In genomic region chr12:109604902-109605536, GRCh38 we compare ENCODE assay signal across 20 cellular contexts. TPM values are rescaled to one million over a fixed set of nuclear protein-coding genes. Genes with fewer than 3 reads are reported as not detected.
DNase-seq lines count a peak whose midpoint lies in the region; TF ChIP-seq lines count a peak whose summit lies in the region.
"Had no signal": no experiment of that assay in that cellular context is flagged by ENCODE, and none has a peak within 500 bp of the region (broad histone marks: within the 10 kb centered on the region; RNA-seq: fewer than 3 reads in every experiment).

No MANE protein-coding gene starts in this region.

- H3K23ac ChIP-seq in mesendoderm (ENCODE audit: low read length): no peak overlapping the region

- peaks cover 11% of the 10 kb centered on the region for H3K27me3 Mint-ChIP-seq in mesothelial cell of epicardium (ENCODE audit: low read depth)

- DNase-seq in NCI-H2029 (lab: John Stamatoyannopoulos, UW): peak; percentile 48
- no peak for DNase-seq in NCI-H2029 treated with DMSO at 0.1 percent for 48 hours (lab: John Stamatoyannopoulos, UW)
- peak; percentile 32 for DNase-seq in NCI-H1092 treated with DMSO at 0.1 percent for 48 hours (lab: John Stamatoyannopoulos, UW)
- DNase-seq in SJCRH30: peak; percentile 83 to 91
- peak; percentile 38 for DNase-seq in mesendoderm
- no peak for DNase-seq in RKO (ENCODE audit: low spot score)
- DNase-seq in mesothelial cell of epicardium (ENCODE audit: low spot score in 2 of 2, unreplicated experiment in 2 of 2): no peak
- DNase-seq in KBM-7: no peak
- DNase-seq: activated CD4-positive, CD25-positive, alpha-beta regulatory T cell treated with anti-CD3 and anti-CD28 coated beads, Interleukin-2, amount 50 U/mL, for 72 hours; activated CD8-positive, alpha-beta T cell treated with anti-CD3 and anti-CD28 coated beads for 36 hours; activated naive CD4-positive, alpha-beta T cell; dermis blood vessel endothelial cell; MM.1S; NCI-H187; SW 1271; upper lobe of right lung had no signal

- no peak overlapping the region for H4K8ac ChIP-seq in mesendoderm (ENCODE audit: low read depth, low read length)

- no peak overlapping the region for H3K27ac Mint-ChIP-seq in mesothelial cell of epicardium
- H3K27ac Mint-ChIP-seq: activated CD8-positive, alpha-beta T cell treated with anti-CD3 and anti-CD28 coated beads for 36 hours; B cell; nephron had no signal

- H3K4ac ChIP-seq in mesendoderm (ENCODE audit: low read depth, low read length): no peak overlapping the region

- H3K4me3 Mint-ChIP-seq in mesothelial cell of epicardium: no peak overlapping the region
- H3K4me3 Mint-ChIP-seq: activated CD8-positive, alpha-beta T cell treated with anti-CD3 and anti-CD28 coated beads for 36 hours; B cell had no signal

- H3K36me3 ChIP-seq in SJCRH30 (no peaks in the 10 kb centered on the region), mesendoderm (ENCODE audit: control insufficient read depth, insufficient read depth, low read length) (no peaks in the 10 kb centered on the region)
- H3K36me3 ChIP-seq: HAP-1, upper lobe of right lung had no signal

- H3K27me3 ChIP-seq in SJCRH30 (no peaks in the 10 kb centered on the region), mesendoderm (ENCODE audit: insufficient read depth, low read length, poor library complexity) (no peaks in the 10 kb centered on the region)

- no peaks in the 10 kb centered on the region for H3K79me1 ChIP-seq in mesendoderm (ENCODE audit: low read length)

- no peak overlapping the region for H2AK5ac ChIP-seq in mesendoderm (ENCODE audit: low read length)

- H3K27ac ChIP-seq in SJCRH30: peak overlapping the region; percentile 80
- H3K27ac ChIP-seq in mesendoderm (ENCODE audit: low read depth, low read length): no peak overlapping the region
- H3K27ac ChIP-seq: upper lobe of right lung had no signal

- peaks cover 21% of the 10 kb centered on the region for H3K4me1 ChIP-seq in SJCRH30
- H3K4me1 ChIP-seq in mesendoderm (ENCODE audit: control insufficient read depth, low read depth, low read length): no peaks in the 10 kb centered on the region
- H3K4me1 ChIP-seq: upper lobe of right lung had no signal

- in situ Hi-C loops in KBM-7 (cut with MboI; ENCODE audit: low pct_unique_long_range_greater_than_20kb, low sequenced_read_pairs): no loop called here

- no CpG with 5 or more reads among the region's 11 CpGs for WGBS in mesendoderm (ENCODE audit: extremely low coverage, insufficient coverage, low lambda C conversion rate)

- TF ChIP-seq CTCF in mesothelial cell of epicardium (IDR thresholded peaks at IDR 0.05; ENCODE audit: unreplicated experiment): no peak

- no peaks in the 10 kb centered on the region for H3K9me3 Mint-ChIP-seq in mesothelial cell of epicardium
- H3K9me3 Mint-ChIP-seq: activated CD8-positive, alpha-beta T cell treated with anti-CD3 and anti-CD28 coated beads for 36 hours; nephron had no signal

- H4K5ac ChIP-seq in mesendoderm (ENCODE audit: low read length): no peak overlapping the region

- no peak overlapping the region for H3K9ac ChIP-seq in mesendoderm (ENCODE audit: low read length)

- H2BK5ac ChIP-seq in mesendoderm (ENCODE audit: low read length): no peak overlapping the region

- no peak overlapping the region for H3K56ac ChIP-seq in mesendoderm (ENCODE audit: low read length)

- H2BK15ac ChIP-seq in mesendoderm (replicated peaks; ENCODE audit: low read depth): no peak overlapping the region

- no peak overlapping the region for H3K18ac ChIP-seq in mesendoderm (ENCODE audit: low read length)

- peaks cover 2% of the 10 kb centered on the region for H3K4me1 Mint-ChIP-seq in mesothelial cell of epicardium
- H3K4me1 Mint-ChIP-seq: B cell had no signal

- H3K4me3 ChIP-seq in SJCRH30 (no peak overlapping the region), mesendoderm (ENCODE audit: low read length) (no peak overlapping the region)
- H3K4me3 ChIP-seq: HAP-1, upper lobe of right lung had no signal

- no peak overlapping the region for H3K4me2 ChIP-seq in mesendoderm (ENCODE audit: low read length)

- no peaks in the 10 kb centered on the region for H3K79me2 ChIP-seq in mesendoderm (ENCODE audit: control insufficient read depth, insufficient read depth, low read length)

- H3K9me3 ChIP-seq in SJCRH30 (replicated peaks): no peaks in the 10 kb centered on the region
- H3K9me3 ChIP-seq: Caco-2, HAP-1, upper lobe of right lung had no signal

- H2BK120ac ChIP-seq in mesendoderm (ENCODE audit: low read depth, low read length): no peak overlapping the region

- no peaks in the 10 kb centered on the region for H3K36me3 Mint-ChIP-seq in mesothelial cell of epicardium

RNA-seq across cellular contexts. Expression of gene MVK, which starts 31.4 kb away (rescaled TPM):
- total RNA-seq in SJCRH30 (2014; rRNA removed; shearing (Covaris generic)): 17.3 and 18.7 TPM in 2 replicates
- 19.8 TPM for polyA plus RNA-seq in mesendoderm (2013, experiment 1 of 2)
- polyA plus RNA-seq in mesendoderm (2013, experiment 2 of 2): 19.5 TPM
- total RNA-seq in mesothelial cell of epicardium: 17.3 to 19.6 TPM (median 18.0 TPM) in 3 replicates

RNA-seq across cellular contexts. Expression of gene MMAB, which starts 31.7 kb away (rescaled TPM):
- 22.2 and 23.1 TPM in 2 replicates for total RNA-seq in SJCRH30 (2014; rRNA removed; shearing (Covaris generic))
- 19.4 TPM for polyA plus RNA-seq in mesendoderm (2013, experiment 1 of 2)
- polyA plus RNA-seq in mesendoderm (2013, experiment 2 of 2): 20.6 TPM
- 24.3 to 26.4 TPM (median 26.2 TPM) in 3 replicates for total RNA-seq in mesothelial cell of epicardium

Comparison
In these comparisons a context has a peak if more than half of its experiments do, and no peak if none do; other contexts are left out.
1. DNase-seq: peak in NCI-H2029 (single experiment), NCI-H1092 treated with DMSO at 0.1 percent for 48 hours (single experiment), SJCRH30 (2 of 2) and mesendoderm (single experiment); none in NCI-H2029 treated with DMSO at 0.1 percent for 48 hours (single experiment), RKO (single experiment), mesothelial cell of epicardium (0 of 2) and KBM-7 (single experiment).